In the genomic region with DNA sequence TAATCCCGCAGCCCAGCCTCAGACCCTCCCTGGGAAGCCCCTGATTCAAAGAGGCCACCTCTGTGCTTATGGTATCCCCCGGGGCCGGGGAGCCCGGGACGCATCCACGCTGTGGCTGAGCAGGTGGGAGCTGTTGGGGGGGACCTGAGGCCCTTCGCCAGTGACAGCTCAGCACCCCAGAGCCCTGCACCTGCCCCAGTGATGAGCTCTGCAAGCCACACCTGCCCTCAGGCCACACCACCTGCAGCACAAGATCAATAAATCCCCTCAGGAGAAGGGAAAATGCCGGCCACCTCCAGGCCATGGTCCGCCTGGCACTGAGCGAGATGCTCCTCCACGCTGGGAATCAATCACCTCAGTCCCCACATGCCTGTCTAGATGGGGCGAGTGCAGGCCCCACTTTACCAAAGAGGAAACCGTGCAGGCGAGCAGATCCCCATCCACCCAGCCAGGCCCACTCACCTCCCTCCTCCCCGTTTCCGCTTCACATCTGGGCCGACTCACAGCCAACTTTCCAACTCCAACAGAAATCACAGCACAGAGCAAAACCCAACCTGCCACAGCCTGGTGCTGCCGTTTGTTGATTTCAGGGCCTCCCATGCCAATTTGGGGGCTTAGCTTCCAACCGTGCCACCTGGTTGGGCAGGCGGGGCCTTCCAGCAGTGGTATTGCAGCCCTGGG, we compare ENCODE assay signal across 8 cellular contexts. TPM values are rescaled to one million over a fixed set of nuclear protein-coding genes. Genes with fewer than 3 reads are reported as not detected.
DNase-seq lines count a peak whose midpoint lies in the region; ATAC-seq and TF ChIP-seq lines count a peak whose summit lies in the region.

No MANE protein-coding gene starts in this region.

- no peaks in the 10 kb centered on the region for H3K9me3 Mint-ChIP-seq in activated naive CD8-positive, alpha-beta T cell treated with anti-CD3 and anti-CD28 coated beads, Interleukin-2, amount 10 ng/mL, durations not matched to agents 7 days and 5 days

- H3K4me3 Mint-ChIP-seq in activated naive CD8-positive, alpha-beta T cell treated with anti-CD3 and anti-CD28 coated beads, Interleukin-2, amount 10 ng/mL, durations not matched to agents 7 days and 5 days = peak overlapping the region; percentile 97

- H3K36me3 ChIP-seq in Peyer's patch (peaks cover 0 to 51% (median 0%) of the 10 kb centered on the region in 3 donors), gastrocnemius medialis (peaks cover 0 to 11% of the 10 kb centered on the region in 2 donors), thyroid gland (peaks cover under 1 to 1% of the 10 kb centered on the region in 2 donors)

- H3K27ac ChIP-seq in Peyer's patch = peak overlapping the region; percentile 63 to 99 (median 78)
- peak overlapping the region in 3 of 4 donors; percentile 39 to 43 (median 40) for H3K27ac ChIP-seq in gastrocnemius medialis
- H3K27ac ChIP-seq in thyroid gland = peak overlapping the region in 1 of 3 donors; percentile 52

- DNase-seq in Peyer's patch = peak in 2 of 3 donors; percentile 85 to 86
- peak; percentile 72 for DNase-seq in activated naive CD8-positive, alpha-beta T cell treated with anti-CD3 and anti-CD28 coated beads, Interleukin-2, amount 10 ng/mL, durations not matched to agents 7 days and 5 days
- DNase-seq in gastrocnemius medialis = no peak
- DNase-seq in thyroid gland = no peak
- no peak for DNase-seq in GOT3 (lab: John Stamatoyannopoulos, UW)

- no peak for TF ChIP-seq CTCF in Peyer's patch (IDR thresholded peaks at IDR 0.05)
- no peak for TF ChIP-seq CTCF in gastrocnemius medialis (IDR thresholded peaks at IDR 0.05 in 4 of 5, conservative IDR thresholded peaks at IDR 0.05 in 1 of 5)
- no peak for TF ChIP-seq CTCF in thyroid gland (IDR thresholded peaks at IDR 0.05)

- in situ Hi-C loops in gastrocnemius medialis (cut with MboI; ENCODE audit: low sequenced_read_pairs in 4 of 4) = no loop called here

- peak overlapping the region; percentile 99 for H3K27ac Mint-ChIP-seq in activated naive CD8-positive, alpha-beta T cell treated with anti-CD3 and anti-CD28 coated beads, Interleukin-2, amount 10 ng/mL, durations not matched to agents 7 days and 5 days

- H3K9me3 ChIP-seq in Peyer's patch = no peaks in the 10 kb centered on the region
- no peaks in the 10 kb centered on the region for H3K9me3 ChIP-seq in gastrocnemius medialis
- H3K9me3 ChIP-seq in thyroid gland = no peaks in the 10 kb centered on the region

- H3K27me3 ChIP-seq in Peyer's patch = no peaks in the 10 kb centered on the region
- no peaks in the 10 kb centered on the region for H3K27me3 ChIP-seq in gastrocnemius medialis
- no peaks in the 10 kb centered on the region for H3K27me3 ChIP-seq in thyroid gland

- ATAC-seq in activated naive CD8-positive, alpha-beta T cell treated with anti-CD3 and anti-CD28 coated beads, Interleukin-2, amount 10 ng/mL, durations not matched to agents 7 days and 5 days (ENCODE audit: low read depth) = peak; percentile 49
- ATAC-seq in gastrocnemius medialis (no peak), HG03457 (IDR thresholded peaks at IDR 0.05; ENCODE audit: unreplicated experiment) (no peak), GM21390 (IDR thresholded peaks at IDR 0.05; ENCODE audit: unreplicated experiment) (no peak)

- H3K4me1 Mint-ChIP-seq in activated naive CD8-positive, alpha-beta T cell treated with anti-CD3 and anti-CD28 coated beads, Interleukin-2, amount 10 ng/mL, durations not matched to agents 7 days and 5 days = peaks cover 53% of the 10 kb centered on the region

- TF ChIP-seq POLR2A in GM10847 (IDR thresholded peaks at IDR 0.05; ENCODE audit: extremely low read depth, insufficient read length) (peak; percentile 36), Peyer's patch (IDR thresholded peaks at IDR 0.05) (no peak), gastrocnemius medialis (IDR thresholded peaks at IDR 0.05) (no peak), thyroid gland (IDR thresholded peaks at IDR 0.05) (no peak)

- H3K36me3 Mint-ChIP-seq in activated naive CD8-positive, alpha-beta T cell treated with anti-CD3 and anti-CD28 coated beads, Interleukin-2, amount 10 ng/mL, durations not matched to agents 7 days and 5 days = peaks cover 46% of the 10 kb centered on the region

- intact Hi-C loops in gastrocnemius medialis (cut with DNase I; ENCODE audit: low total_unique reads) (no loop called here), thyroid gland (cut with DNase I) (no loop called here)

- H3K4me3 ChIP-seq in Peyer's patch (peak overlapping the region; percentile 36 to 54 (median 48)), gastrocnemius medialis (no peak overlapping the region), thyroid gland (replicated peaks in 1 of 3) (no peak overlapping the region)

- WGBS in thyroid gland, 2 donors = 80 to 81% methylated on average over 18 to 20 of the region's 20 CpGs

- H3K4me1 ChIP-seq in Peyer's patch = peaks cover 0 to 39% (median 32%) of the 10 kb centered on the region in 4 donors
- peaks cover 7 to 23% of the 10 kb centered on the region in 2 donors for H3K4me1 ChIP-seq in gastrocnemius medialis
- H3K4me1 ChIP-seq in thyroid gland = peaks cover 0 to 19% of the 10 kb centered on the region in 2 donors

- no peaks in the 10 kb centered on the region for H3K27me3 Mint-ChIP-seq in activated naive CD8-positive, alpha-beta T cell treated with anti-CD3 and anti-CD28 coated beads, Interleukin-2, amount 10 ng/mL, durations not matched to agents 7 days and 5 days

- POLR2A ChIA-PET in activated naive CD8-positive, alpha-beta T cell treated with anti-CD3 and anti-CD28 coated beads, Interleukin-2, amount 10 ng/mL, durations not matched to agents 7 days and 5 days (lab: Charles Lee) = interaction anchor here (0.7 to 8.8 kb wide), 14 partner anchors 9 to 198 kb away, joined by 3 to 180 read pairs (median 6); a partner anchor contains a TSS

RNA-seq across cellular contexts. Expression of a gene that starts 12.8 kb away (rescaled TPM):
- total RNA-seq in Peyer's patch = 10 to 100 TPM; 32.6 to 55.3 (median 35.1) TPM
- total RNA-seq in activated naive CD8-positive, alpha-beta T cell treated with anti-CD3 and anti-CD28 coated beads, Interleukin-2, amount 10 ng/mL, durations not matched to agents 7 days and 5 days = 100 to 1,000 TPM; 190 to 200 TPM
- 10 to 100 TPM; 16.0 to 30.8 (median 22.2) TPM for total RNA-seq in gastrocnemius medialis
- total RNA-seq in thyroid gland = 10 to 100 TPM; 18.5 to 40.4 (median 26.6) TPM

RNA-seq across cellular contexts. Expression of a gene that starts 13.4 kb away (rescaled TPM):
- 1 to 10 TPM; 1.3 to 9.9 (median 3.8) TPM for total RNA-seq in Peyer's patch
- total RNA-seq in activated naive CD8-positive, alpha-beta T cell treated with anti-CD3 and anti-CD28 coated beads, Interleukin-2, amount 10 ng/mL, durations not matched to agents 7 days and 5 days = 10 to 100 TPM; 16.0 to 17.7 TPM
- 1 to 10 TPM in 1 of 4 donors, under 1 TPM in 1, not detected in 2; 0.93 to 1.4 TPM for total RNA-seq in gastrocnemius medialis
- total RNA-seq in thyroid gland = 1 to 10 TPM; 1.1 to 4.2 (median 2.9) TPM

RNA-seq across cellular contexts. Expression of a gene that starts 32.3 kb away (rescaled TPM):
- total RNA-seq in Peyer's patch (100 to 1,000 TPM; 119 to 253 (median 192) TPM), gastrocnemius medialis (1,000 to 10,000 TPM; 1,858 to 2,149 (median 1,965) TPM), thyroid gland (100 to 1,000 TPM; 106 to 161 (median 123) TPM)
- 100 to 1,000 TPM; 319 to 341 TPM for total RNA-seq in activated naive CD8-positive, alpha-beta T cell treated with anti-CD3 and anti-CD28 coated beads, Interleukin-2, amount 10 ng/mL, durations not matched to agents 7 days and 5 days

Comparison
In these comparisons a context has a peak if more than half of its experiments do, and no peak if none do; other contexts are left out.
1. DNase-seq: peak in Peyer's patch (2 of 3) and activated naive CD8-positive, alpha-beta T cell treated with anti-CD3 and anti-CD28 coated beads, Interleukin-2, amount 10 ng/mL, durations not matched to agents 7 days and 5 days (single experiment); none in gastrocnemius medialis (0 of 2), thyroid gland (0 of 2) and GOT3 (single experiment).
2. H3K4me3 ChIP-seq: peak in Peyer's patch (4 of 4); none in gastrocnemius medialis (0 of 4) and thyroid gland (0 of 3).
3. RNA of a gene that starts 32.3 kb away (total RNA-seq): 1,858 to 2,149 TPM in gastrocnemius medialis; 319 to 341 TPM in activated naive CD8-positive, alpha-beta T cell treated with anti-CD3 and anti-CD28 coated beads, Interleukin-2, amount 10 ng/mL, durations not matched to agents 7 days and 5 days, 119 to 253 TPM in Peyer's patch and 106 to 161 TPM in thyroid gland; every median in the first group is over 4 times any median in the second.